28 cellular contexts compared by ENCODE assay signal in genomic region chr17:18240449-18240848, GRCh38.
"Had no signal": no experiment of that assay in that cellular context is flagged by ENCODE, and none has a peak within 500 bp of the region (broad histone marks: within the 10 kb centered on the region; RNA-seq: fewer than 3 reads in every experiment).

No MANE protein-coding gene starts in this region.

- H3K9me3 Mint-ChIP-seq: immature natural killer cell; mesothelial cell of epicardium; naive B cell; natural killer cell; nephron progenitor cell; neural progenitor cell; stimulated activated naive CD8-positive, alpha-beta T cell treated with anti-CD3 and anti-CD28 coated beads, Interleukin-15, amount 100 ng/mL, for 72 hours; type B pancreatic cell had no signal

- H2AFZ ChIP-seq: neural progenitor cell had no signal

- H3K4me1 ChIP-seq: neural progenitor cell, tibial nerve, uterus had no signal

- H3K36me3 Mint-ChIP-seq: natural killer cell, type B pancreatic cell had no signal

- ATAC-seq: left colon; natural killer cell; sciatic nerve; stimulated activated naive CD8-positive, alpha-beta T cell treated with anti-CD3 and anti-CD28 coated beads, Interleukin-15, amount 100 ng/mL, for 72 hours had no signal

- FAIRE-seq: islet of Langerhans, kidney had no signal

- DNase-seq: hypothalamus; immature natural killer cell; kidney; left ventricle myocardium inferior; mesendoderm; naive B cell; natural killer cell; nephron progenitor cell; ovary; stimulated activated CD4-positive, alpha-beta T cell treated with anti-CD3 and anti-CD28 coated beads, Interleukin-12 subunit alpha, Interleukin-12 subunit beta, amount 100 ng/mL, for 4 hours; stimulated activated CD4-positive, alpha-beta T cell treated with anti-CD3 and anti-CD28 coated beads, Interleukin-15, amount 100 ng/mL, for 24 hours; stimulated activated CD4-positive, alpha-beta T cell treated with anti-CD3 and anti-CD28 coated beads, Interleukin-2, amount 100 ng/mL, for 24 hours; stimulated activated CD4-positive, alpha-beta T cell treated with anti-CD3 and anti-CD28 coated beads, Interleukin-4, amount 100 ng/mL, for 1 hour; stimulated activated naive CD4-positive, alpha-beta T cell treated with Interleukin-2 at 50 U/mL for 16 hours; stimulated activated naive CD8-positive, alpha-beta T cell treated with anti-CD3 and anti-CD28 coated beads, Interleukin-15, amount 100 ng/mL, for 72 hours; substantia nigra; uterus had no signal

- H3K27me3 ChIP-seq: neural progenitor cell, ovary, right atrium auricular region, tibial nerve, uterus had no signal

- H3K27ac Mint-ChIP-seq: mesothelial cell of epicardium; natural killer cell; neural progenitor cell; stimulated activated naive CD8-positive, alpha-beta T cell treated with anti-CD3 and anti-CD28 coated beads, Interleukin-15, amount 100 ng/mL, for 72 hours; type B pancreatic cell had no signal

- H3K4me1 Mint-ChIP-seq: immature natural killer cell, mesothelial cell of epicardium, naive B cell, natural killer cell had no signal

- H3K27ac ChIP-seq: left ventricle myocardium inferior, neural progenitor cell, ovary, skin epidermis, tibial nerve, uterus had no signal

- H3K4me3 Mint-ChIP-seq: immature natural killer cell; mesothelial cell of epicardium; naive B cell; natural killer cell; nephron progenitor cell; neural progenitor cell; stimulated activated naive CD8-positive, alpha-beta T cell treated with anti-CD3 and anti-CD28 coated beads, Interleukin-15, amount 100 ng/mL, for 72 hours; type B pancreatic cell had no signal

- H3K4me3 ChIP-seq: left ventricle myocardium inferior, lung, neural progenitor cell, ovary, right atrium auricular region, skin epidermis, tibial nerve, uterus had no signal

- H3K27me3 Mint-ChIP-seq: naive B cell; progenitor cell of endocrine pancreas; stimulated activated naive CD8-positive, alpha-beta T cell treated with anti-CD3 and anti-CD28 coated beads, Interleukin-15, amount 100 ng/mL, for 72 hours; type B pancreatic cell had no signal

- H3K36me3 ChIP-seq: neural progenitor cell, ovary, uterus had no signal

- H3K9me3 ChIP-seq: left ventricle myocardium inferior, ovary, right atrium auricular region, tibial nerve, uterus had no signal

- H3K9ac ChIP-seq: neural progenitor cell had no signal

- H3K4me2 ChIP-seq: neural progenitor cell had no signal
